In genomic region chr3:77795013-77795412, GRCh38 we compare ENCODE assay signal across 20 cellular contexts.
DNase-seq lines count a peak whose midpoint lies in the region; ATAC-seq and TF ChIP-seq lines count a peak whose summit lies in the region.
"Had no signal": no experiment of that assay in that cellular context is flagged by ENCODE, and none has a peak within 500 bp of the region (broad histone marks: within the 10 kb centered on the region; RNA-seq: fewer than 3 reads in every experiment).

No MANE protein-coding gene starts in this region.

- DNase-seq in DMS153 (lab: John Stamatoyannopoulos, UW), result peak; percentile 46
- DNase-seq in NCI-H187 treated with DMSO at 0.1 percent for 48 hours (lab: John Stamatoyannopoulos, UW), result peak; percentile 45
- DNase-seq in colonic mucosa, result peak; percentile 39
- DNase-seq in left colon, result peak in 1 of 2 donors; percentile 18
- DNase-seq in stimulated activated CD4-positive, alpha-beta T cell treated with anti-CD3 and anti-CD28 coated beads, Interleukin-1b, Interleukin-23, amount 100 ng/mL, for 48 hours, result no peak
- no peak for DNase-seq in cerebellum (ENCODE audit: low spot score)
- no peak for DNase-seq in Right ventricle myocardium superior
- DNase-seq: activated gamma-delta T cell treated with Interleukin-2 at 50 U/mL for 16 hours, anterior cingulate cortex, cerebellar nuclear complex, GM23248, head of caudate nucleus, IMR-90, left cardiac atrium, T-cell had no signal

- TF ChIP-seq CTCF in colonic mucosa (IDR thresholded peaks at IDR 0.05), result no peak

- no peaks in the 10 kb centered on the region for H3K4me1 ChIP-seq in colonic mucosa
- H3K4me1 ChIP-seq: A549, BLaER1 had no signal

- ATAC-seq in left colon, result peak; percentile 76
- ATAC-seq in GM19351 (IDR thresholded peaks at IDR 0.05; ENCODE audit: unreplicated experiment), result no peak
- ATAC-seq in Right ventricle myocardium superior (ENCODE audit: poor library complexity), result no peak
- ATAC-seq: A549; left cardiac atrium; Right ventricle myocardium inferior; stimulated activated memory B cell treated with anti-CD40 and anti-IgM and Interleukin-4, amounts not matched to agents 10 μg/mL and 1 μg/mL and 100 μg/mL, for 72 hours; T-cell had no signal

- no peak overlapping the region for H3K9ac ChIP-seq in colonic mucosa (ENCODE audit: low read depth in 2 of 2, low read length in 2 of 2)
- H3K9ac ChIP-seq: BLaER1, GM23248 had no signal

- H3K36me3 ChIP-seq in colonic mucosa, result no peaks in the 10 kb centered on the region
- H3K36me3 ChIP-seq: BLaER1 had no signal

- no peaks in the 10 kb centered on the region for H3K9me3 ChIP-seq in colonic mucosa
- H3K9me3 ChIP-seq: A549, BLaER1 had no signal

- intact Hi-C loops in colonic mucosa (cut with DNase I), result no loop called here
- intact Hi-C loops in left colon (cut with DNase I, micrococcal nuclease), result no loop called here
- intact Hi-C loops in Right ventricle myocardium superior (cut with DNase I), result no loop called here

- H3K4me3 ChIP-seq in colonic mucosa, result no peak overlapping the region
- H3K4me3 ChIP-seq: A549, BLaER1, GM23248 had no signal

- H3K27me3 ChIP-seq in colonic mucosa, result no peaks in the 10 kb centered on the region
- H3K27me3 ChIP-seq: BLaER1 had no signal

- H3K27ac ChIP-seq in colonic mucosa, result no peak overlapping the region
- H3K27ac ChIP-seq: A549, BLaER1, GM23248 had no signal

Comparison
In these comparisons a context has a peak if more than half of its experiments do, and no peak if none do; other contexts are left out.
1. DNase-seq: peak in DMS153 (single experiment), NCI-H187 treated with DMSO at 0.1 percent for 48 hours (single experiment) and colonic mucosa (single experiment); none in stimulated activated CD4-positive, alpha-beta T cell treated with anti-CD3 and anti-CD28 coated beads, Interleukin-1b, Interleukin-23, amount 100 ng/mL, for 48 hours (single experiment), cerebellum (single experiment) and Right ventricle myocardium superior (single experiment).